In genomic region chr17:6443692-6444572, GRCh38 we compare ENCODE assay signal across 1 cellular context.
A peak's percentile ranks its signal among the peaks of the same experiment; 100 is the strongest.
TF ChIP-seq lines count a peak whose summit lies in the region.

PIMREG (plus strand) TSS chr17:6444455; CDS start chr17:6445111, 656 bp downstream.

TF ChIP-seq in HepG2, 621 proteins besides CTCF, POLR2A, EP300 and RAD21 (continued from another document and continues in another):
- no peak for TF ChIP-seq GLI4 (CRISPR knock-in tag; IDR thresholded peaks at IDR 0.05; ENCODE audit: borderline replicate concordance)
- TF ChIP-seq NPAS2 (CRISPR knock-in tag; IDR thresholded peaks at IDR 0.05; ENCODE audit: borderline replicate concordance), result no peak
- TF ChIP-seq NR2F6 (IDR thresholded peaks at IDR 0.05), result no peak
- no peak for TF ChIP-seq NR2F6 (CRISPR knock-in tag; IDR thresholded peaks at IDR 0.05)
- no peak for TF ChIP-seq ZBTB40 (IDR thresholded peaks at IDR 0.05)
- TF ChIP-seq ZBTB40 (CRISPR knock-in tag; IDR thresholded peaks at IDR 0.05), result no peak; the same call in 1 of the 2 replicates
- peak; percentile 90 for TF ChIP-seq ZNF724P (CRISPR knock-in tag; IDR thresholded peaks at IDR 0.05; ENCODE audit: borderline replicate concordance)
- TF ChIP-seq SP1 (IDR thresholded peaks at IDR 0.05), result no peak
- TF ChIP-seq SP1 (CRISPR knock-in tag; IDR thresholded peaks at IDR 0.05), result peak; percentile 43
- TF ChIP-seq ZFP36L1 (CRISPR knock-in tag; IDR thresholded peaks at IDR 0.05), result peak; percentile 76; the same call in 1 of the 2 replicates
- TF ChIP-seq RFX3 (CRISPR knock-in tag; IDR thresholded peaks at IDR 0.05), result no peak
- TF ChIP-seq ETV5 (CRISPR knock-in tag; IDR thresholded peaks at IDR 0.05; ENCODE audit: borderline replicate concordance), result peak; percentile 40
- peak; percentile 58; the same call in 1 of the 2 replicates for TF ChIP-seq STAT5B (CRISPR knock-in tag; IDR thresholded peaks at IDR 0.05)
- TF ChIP-seq BRCA1 (CRISPR knock-in tag; IDR thresholded peaks at IDR 0.05), result no peak
- TF ChIP-seq HIVEP1 (CRISPR knock-in tag; IDR thresholded peaks at IDR 0.05), result 0 out of 2 replicates have a peak, but pooled peaks have one; percentile 20
- peak; percentile 81 for TF ChIP-seq GATAD1 (CRISPR knock-in tag; IDR thresholded peaks at IDR 0.05)
- TF ChIP-seq SYNCRIP (IDR thresholded peaks at IDR 0.05; ENCODE audit: insufficient read depth, low read depth, low read length), result no peak
- TF ChIP-seq ELF3 (CRISPR knock-in tag; IDR thresholded peaks at IDR 0.05), result 0 out of 2 replicates have a peak, but pooled peaks have one; percentile 20
- TF ChIP-seq RBFOX2 (IDR thresholded peaks at IDR 0.05; ENCODE audit: low read depth, low read length), result peak; percentile 82
- TF ChIP-seq HNF1A (IDR thresholded peaks at IDR 0.05; ENCODE audit: low read depth), result no peak
- peak; percentile 66; the same call in 1 of the 2 replicates for TF ChIP-seq HNF1A (CRISPR knock-in tag; IDR thresholded peaks at IDR 0.05; ENCODE audit: borderline replicate concordance)
- TF ChIP-seq ZNF441 (CRISPR knock-in tag; IDR thresholded peaks at IDR 0.05; ENCODE audit: borderline replicate concordance), result peak; percentile 63; the same call in 1 of the 2 replicates
- no peak for TF ChIP-seq ZNF414 (CRISPR knock-in tag; IDR thresholded peaks at IDR 0.05)
- peak; percentile 96 for TF ChIP-seq ZSCAN29 (CRISPR knock-in tag; conservative IDR thresholded peaks at IDR 0.05)
- peak; percentile 38 for TF ChIP-seq TEAD3 (CRISPR knock-in tag; optimal IDR thresholded peaks at IDR 0.05; ENCODE audit: borderline replicate concordance)
- no peak for TF ChIP-seq MAFF (IDR thresholded peaks at IDR 0.05; ENCODE audit: low read depth, low read length)
- peak; percentile 33; the same call in 1 of the 2 replicates for TF ChIP-seq ZNF263 (CRISPR knock-in tag; IDR thresholded peaks at IDR 0.05)
- TF ChIP-seq ZFP82 (CRISPR knock-in tag; IDR thresholded peaks at IDR 0.05; ENCODE audit: borderline replicate concordance), result no peak
- peak; percentile 98 for TF ChIP-seq MYC (CRISPR knock-in tag; IDR thresholded peaks at IDR 0.05; ENCODE audit: borderline replicate concordance)
- TF ChIP-seq CREBL2 (CRISPR knock-in tag; IDR thresholded peaks at IDR 0.05; ENCODE audit: borderline replicate concordance), result no peak; the same call in 1 of the 2 replicates
- TF ChIP-seq WIZ (CRISPR knock-in tag; IDR thresholded peaks at IDR 0.05), result no peak
- TF ChIP-seq ZNF260 (CRISPR knock-in tag; IDR thresholded peaks at IDR 0.05; ENCODE audit: borderline replicate concordance, low read depth), result no peak
- TF ChIP-seq BCL6 (CRISPR knock-in tag; IDR thresholded peaks at IDR 0.05), result 0 out of 2 replicates have a peak, but pooled peaks have one; percentile 16
- TF ChIP-seq SP4 (CRISPR knock-in tag; IDR thresholded peaks at IDR 0.05), result peak; percentile 83
- TF ChIP-seq ZFY (CRISPR knock-in tag; IDR thresholded peaks at IDR 0.05), result peak; percentile 76; the same call in 1 of the 2 replicates
- TF ChIP-seq ZNF589 (CRISPR knock-in tag; conservative IDR thresholded peaks at IDR 0.05), result peak; percentile 72
- no peak for TF ChIP-seq SNAPC4 (CRISPR knock-in tag; IDR thresholded peaks at IDR 0.05)
- no peak; the same call in 1 of the 2 replicates for TF ChIP-seq HOXA7 (CRISPR knock-in tag; IDR thresholded peaks at IDR 0.05)
- TF ChIP-seq ZNF501 (CRISPR knock-in tag; IDR thresholded peaks at IDR 0.05), result peak; percentile 93
- TF ChIP-seq ARID2 (CRISPR knock-in tag; IDR thresholded peaks at IDR 0.05; ENCODE audit: borderline replicate concordance), result peak; percentile 94
- peak; percentile 92 for TF ChIP-seq KLF11 (CRISPR knock-in tag; IDR thresholded peaks at IDR 0.05)
- TF ChIP-seq YY1 (IDR thresholded peaks at IDR 0.05; ENCODE audit: insufficient read depth, insufficient replicate concordance, low read depth, low read length), result peak; percentile 19
- no peak for TF ChIP-seq ZNF275 (CRISPR knock-in tag; IDR thresholded peaks at IDR 0.05; ENCODE audit: borderline replicate concordance)
- TF ChIP-seq DR1 (CRISPR knock-in tag; IDR thresholded peaks at IDR 0.05), result peak; percentile 38
- peak; percentile 77; the same call in 1 of the 2 replicates for TF ChIP-seq ZNF740 (CRISPR knock-in tag; IDR thresholded peaks at IDR 0.05)
- TF ChIP-seq ATF7-NPFF (CRISPR knock-in tag; IDR thresholded peaks at IDR 0.05; ENCODE audit: low read depth), result peak; percentile 96
